ENCODE assay signal across 31 cellular contexts in the genomic region with DNA sequence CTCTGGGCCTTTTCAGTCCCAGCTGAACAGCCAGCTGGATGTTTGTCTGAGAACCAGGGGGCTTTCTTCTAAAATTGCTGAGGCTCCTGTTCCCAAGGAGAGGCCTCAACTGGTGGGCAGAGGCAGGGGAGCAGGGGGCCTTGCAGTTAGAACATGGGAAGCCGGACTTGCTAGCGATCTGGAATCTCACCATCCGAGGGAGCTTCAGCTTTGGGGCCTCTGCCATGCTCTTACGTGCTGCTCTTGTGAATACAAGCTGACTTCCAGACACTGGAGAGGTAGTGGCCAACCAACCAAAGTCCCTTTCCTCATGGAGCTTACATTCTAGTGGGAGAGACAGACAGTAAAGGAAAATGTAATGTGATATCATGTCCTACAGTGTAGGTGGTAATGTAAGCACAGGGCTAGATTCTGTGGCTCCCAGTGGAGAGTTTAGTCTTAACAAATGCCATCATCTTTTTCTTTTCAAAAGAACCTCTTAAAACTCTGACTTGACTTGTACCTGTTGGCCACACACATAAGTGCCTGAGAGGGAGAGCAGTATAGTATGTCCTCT. TPM values are rescaled to one million over a fixed set of nuclear protein-coding genes. Genes with fewer than 3 reads are reported as not detected.
"Had no signal": no experiment of that assay in that cellular context is flagged by ENCODE, and none has a peak within 500 bp of the region (broad histone marks: within the 10 kb centered on the region; RNA-seq: fewer than 3 reads in every experiment).

No MANE protein-coding gene starts in this region.

- H3K4me1 ChIP-seq: left lung, lower lobe of right lung, transverse colon, upper lobe of left lung had no signal

- H3K36me3 Mint-ChIP-seq: immature natural killer cell; stimulated activated naive B cell treated with anti-CD40 and anti-IgM and Interleukin-4, amounts not matched to agents 10 μg/mL and 1 μg/mL and 100 μg/mL, for 72 hours had no signal

- H3K36me3 ChIP-seq: left lung, lower lobe of right lung, neutrophil, ovary, right atrium auricular region, stomach, thyroid gland, transverse colon, upper lobe of left lung had no signal

- FAIRE-seq: islet of Langerhans, kidney had no signal

- H3K9me3 ChIP-seq: lower lobe of right lung, neutrophil, ovary, right atrium auricular region, stomach, testis, thyroid gland, transverse colon, upper lobe of left lung had no signal

- H3K4me3 Mint-ChIP-seq: immature natural killer cell; naive thymus-derived CD8-positive, alpha-beta T cell; nephron; neural crest cell; stimulated activated naive B cell treated with anti-CD40 and anti-IgM and Interleukin-4, amounts not matched to agents 10 μg/mL and 1 μg/mL and 100 μg/mL, for 72 hours had no signal

- H3K27ac Mint-ChIP-seq: immature natural killer cell; naive thymus-derived CD8-positive, alpha-beta T cell; progenitor cell of endocrine pancreas; stimulated activated naive B cell treated with anti-CD40 and anti-IgM and Interleukin-4, amounts not matched to agents 10 μg/mL and 1 μg/mL and 100 μg/mL, for 72 hours had no signal

- H3K27me3 ChIP-seq: left lung, ovary, right atrium auricular region, stomach, testis, thyroid gland, transverse colon, upper lobe of left lung had no signal

- H3K27ac ChIP-seq: left lung, lower lobe of right lung, neutrophil, ovary, right atrium auricular region, skin epidermis, stomach, testis, thyroid gland, transverse colon, upper lobe of left lung had no signal

- DNase-seq: hypothalamus; immature natural killer cell; kidney; left colon; left lung; lower lobe of right lung; mammary epithelial cell; mesenchymal stem cell; naive thymus-derived CD8-positive, alpha-beta T cell; occipital lobe; ovary; stimulated activated CD4-positive, alpha-beta T cell treated with anti-CD3 and anti-CD28 coated beads, Interleukin-12 subunit alpha, Interleukin-12 subunit beta, amount 100 ng/mL, for 4 hours; stimulated activated CD4-positive, alpha-beta T cell treated with anti-CD3 and anti-CD28 coated beads, Interleukin-15, amount 100 ng/mL, for 24 hours; stimulated activated CD4-positive, alpha-beta T cell treated with anti-CD3 and anti-CD28 coated beads, Interleukin-2, amount 100 ng/mL, for 24 hours; stimulated activated CD4-positive, alpha-beta T cell treated with anti-CD3 and anti-CD28 coated beads, Interleukin-4, amount 100 ng/mL, for 1 hour; stimulated activated naive B cell treated with anti-CD40 and anti-IgM and Interleukin-4, amounts not matched to agents 10 μg/mL and 1 μg/mL and 100 μg/mL, for 72 hours; stimulated activated naive CD8-positive, alpha-beta T cell treated with anti-CD3 and anti-CD28 coated beads, Interleukin-15, Interleukin-2, amounts not matched to agents 100 U/mL and 50 U/mL, for 24 hours; stomach; testis; thyroid gland; transverse colon; upper lobe of left lung had no signal

- H3K4me3 ChIP-seq: left lung, lower lobe of right lung, ovary, right atrium auricular region, skin epidermis, stomach, testis, thyroid gland, transverse colon, upper lobe of left lung had no signal

- ATAC-seq: left colon; left lung; lower lobe of right lung; naive thymus-derived CD8-positive, alpha-beta T cell; sciatic nerve; stimulated activated naive B cell treated with anti-CD40 and anti-IgM and Interleukin-4, amounts not matched to agents 10 μg/mL and 1 μg/mL and 100 μg/mL, for 72 hours; stimulated activated naive CD8-positive, alpha-beta T cell treated with anti-CD3 and anti-CD28 coated beads, Interleukin-15, Interleukin-2, amounts not matched to agents 100 U/mL and 50 U/mL, for 24 hours had no signal

- H3K4me1 Mint-ChIP-seq: immature natural killer cell; stimulated activated naive B cell treated with anti-CD40 and anti-IgM and Interleukin-4, amounts not matched to agents 10 μg/mL and 1 μg/mL and 100 μg/mL, for 72 hours had no signal

RNA-seq across cellular contexts. Expression of a gene that starts 22.2 kb away (rescaled TPM):
- total RNA-seq: right atrium auricular region, transverse colon had no signal
- polyA plus RNA-seq: immature natural killer cell, liver had no signal
